ENCODE assay signal across 23 cellular contexts in genomic region chr17:64591944-64592343, GRCh38.
"Had no signal": no experiment of that assay in that cellular context is flagged by ENCODE, and none has a peak within 500 bp of the region (broad histone marks: within the 10 kb centered on the region; RNA-seq: fewer than 3 reads in every experiment).

No MANE protein-coding gene starts in this region.

- H3K27ac Mint-ChIP-seq: activated T-helper 2 cell treated with anti-CD3 and anti-CD28 coated beads, Interferon-gamma antibody, Interleukin-2, Interleukin-4, amounts not matched to agents 10 μg/mL and 5 μg/mL and 100 μg/mL, durations not matched to agents 14 hours and 24 hours and 36 hours; stimulated activated naive B cell treated with anti-CD40 and anti-IgM and Interleukin-4, amounts not matched to agents 10 μg/mL and 1 μg/mL and 100 μg/mL, for 72 hours; WTC11 had no signal

- H3K9me3 Mint-ChIP-seq: activated T-cell treated with anti-CD3 and anti-CD28 coated beads, Interleukin-2, amount 50 U/mL, for 4 hours; activated T-helper 2 cell treated with anti-CD3 and anti-CD28 coated beads, Interferon-gamma antibody, Interleukin-2, Interleukin-4, amounts not matched to agents 10 μg/mL and 5 μg/mL and 100 μg/mL, durations not matched to agents 14 hours and 24 hours and 36 hours; neural crest cell; stimulated activated naive B cell treated with anti-CD40 and anti-IgM and Interleukin-4, amounts not matched to agents 10 μg/mL and 1 μg/mL and 100 μg/mL, for 72 hours; WTC11 had no signal

- H3K27me3 ChIP-seq: body of pancreas, gastrocnemius medialis, heart left ventricle, left lung, sigmoid colon, transverse colon had no signal

- DNase-seq: activated naive CD4-positive, alpha-beta T cell treated with Interleukin-2 at 50 U/mL for 16 hours; activated T-cell treated with anti-CD3 and anti-CD28 coated beads, Interleukin-2, amount 50 U/mL, for 4 hours; anterior cingulate cortex; body of pancreas; caudate nucleus; dermis blood vessel endothelial cell; effector CD8-positive, alpha-beta T cell; gastrocnemius medialis; heart left ventricle; kidney; left lung; retina; sigmoid colon; stimulated activated CD4-positive, alpha-beta T cell treated with anti-CD3 and anti-CD28 coated beads, Interleukin-2, amount 100 ng/mL, for 48 hours; stimulated activated CD8-positive, alpha-beta memory T cell treated with anti-CD3 and anti-CD28 coated beads, Interleukin-4, amount 100 ng/mL, for 48 hours; stimulated activated naive B cell treated with anti-CD40 and anti-IgM and Interleukin-4, amounts not matched to agents 10 μg/mL and 1 μg/mL and 100 μg/mL, for 72 hours; T-helper 1 cell; T-helper 9 cell; transverse colon had no signal

- ATAC-seq: activated T-cell treated with anti-CD3 and anti-CD28 coated beads, Interleukin-2, amount 50 U/mL, for 4 hours; body of pancreas; esophagus mucosa; gastrocnemius medialis; heart left ventricle; left lung; stimulated activated naive B cell treated with anti-CD40 and anti-IgM and Interleukin-4, amounts not matched to agents 10 μg/mL and 1 μg/mL and 100 μg/mL, for 72 hours; WTC11 had no signal

- H3K27ac ChIP-seq: body of pancreas, gastrocnemius medialis, heart left ventricle, left lung, sigmoid colon, transverse colon had no signal

- H3K4me3 Mint-ChIP-seq: activated T-cell treated with anti-CD3 and anti-CD28 coated beads, Interleukin-2, amount 50 U/mL, for 4 hours; neural crest cell; stimulated activated naive B cell treated with anti-CD40 and anti-IgM and Interleukin-4, amounts not matched to agents 10 μg/mL and 1 μg/mL and 100 μg/mL, for 72 hours; WTC11 had no signal

- H3K4me3 ChIP-seq: body of pancreas, gastrocnemius medialis, heart left ventricle, left lung, sigmoid colon, transverse colon had no signal

- H3K4me1 ChIP-seq: body of pancreas, gastrocnemius medialis, heart left ventricle, sigmoid colon, transverse colon had no signal

- H3K9me3 ChIP-seq: body of pancreas, gastrocnemius medialis, heart left ventricle, left lung, sigmoid colon, transverse colon had no signal

- H3K27me3 Mint-ChIP-seq: stimulated activated naive B cell treated with anti-CD40 and anti-IgM and Interleukin-4, amounts not matched to agents 10 μg/mL and 1 μg/mL and 100 μg/mL, for 72 hours had no signal
